17 cellular contexts compared by ENCODE assay signal in genomic region chr5:52863715-52864114, GRCh38.
DNase-seq lines count a peak whose midpoint lies in the region; ATAC-seq, FAIRE-seq and TF ChIP-seq lines count a peak whose summit lies in the region.
"Had no signal": no experiment of that assay in that cellular context is flagged by ENCODE, and none has a peak within 500 bp of the region (broad histone marks: within the 10 kb centered on the region; RNA-seq: fewer than 3 reads in every experiment).

No MANE protein-coding gene starts in this region.

- POLR2A ChIA-PET in HepG2 (lab: Yijun Ruan, JAX), result no interaction called here

- no TSS peak for BruUV-seq in HepG2 (replicated peaks; lab: Mats Ljungman, UMichigan)

- peaks cover 7% of the 10 kb centered on the region for H3K27me3 Mint-ChIP-seq in activated CD4-positive, alpha-beta T cell treated with anti-CD3 and anti-CD28 coated beads, Interleukin-2, amount 10 ng/mL, durations not matched to agents 24 days and 14 days

- no peaks in the 10 kb centered on the region for H3K79me2 ChIP-seq in HepG2 (ENCODE audit: insufficient read depth, low read length)

- intact Hi-C loops in HepG2 (cut with micrococcal nuclease; ENCODE audit: unreplicated experiment), result no loop called here
- intact Hi-C loops in activated CD4-positive, alpha-beta T cell treated with anti-CD3 and anti-CD28 coated beads, Interleukin-2, amount 10 ng/mL, durations not matched to agents 24 days and 14 days (cut with micrococcal nuclease), result no loop called here

- H3K9ac ChIP-seq in liver (ENCODE audit: low read depth in 1 of 2, low read length in 2 of 2) (no peak overlapping the region), HepG2 (ENCODE audit: insufficient read depth, low read depth, low read length) (no peak overlapping the region), rectal smooth muscle tissue (ENCODE audit: low read length) (no peak overlapping the region)

- WGBS in liver, result 57% methylated on average over 2 of the region's 2 CpGs
- 100% methylated on average over 2 of the region's 2 CpGs for WGBS in HepG2 (ENCODE audit: low lambda C conversion rate)

- no peak for TF ChIP-seq RAD21 in liver (IDR thresholded peaks at IDR 0.05)
- no peak for TF ChIP-seq RAD21 in HepG2 (CRISPR knock-in tag; IDR thresholded peaks at IDR 0.05)

- no peaks in the 10 kb centered on the region for H3K36me3 Mint-ChIP-seq in activated CD4-positive, alpha-beta T cell treated with anti-CD3 and anti-CD28 coated beads, Interleukin-2, amount 10 ng/mL, durations not matched to agents 24 days and 14 days (ENCODE audit: low read depth)

- H3K4me1 ChIP-seq in liver (ENCODE audit: control insufficient read depth in 4 of 4, insufficient read depth in 4 of 4, low read length in 3 of 4) (no peaks in the 10 kb centered on the region), HepG2 (ENCODE audit: insufficient read depth, low read length) (no peaks in the 10 kb centered on the region), rectal smooth muscle tissue (ENCODE audit: control insufficient read depth, insufficient read depth, low read length) (peaks cover 17% of the 10 kb centered on the region)
- H3K4me1 ChIP-seq: foreskin keratinocyte had no signal

- H4K20me1 ChIP-seq in HepG2 (ENCODE audit: insufficient read depth, low read length), result no peaks in the 10 kb centered on the region

- H3K9me3 Mint-ChIP-seq in activated CD4-positive, alpha-beta T cell treated with anti-CD3 and anti-CD28 coated beads, Interleukin-2, amount 10 ng/mL, durations not matched to agents 24 days and 14 days, result no peaks in the 10 kb centered on the region
- H3K9me3 Mint-ChIP-seq: T-helper 2 cell treated with Interferon-gamma antibody and Interleukin-4, amounts not matched to agents 5 μg/mL and 100 μg/mL, for 36 hours had no signal

- TF ChIP-seq EP300 in HepG2 (IDR thresholded peaks at IDR 0.05; ENCODE audit: low read depth in 2 of 2, low read length in 2 of 2) (no peak), HepG2 (CRISPR knock-in tag; IDR thresholded peaks at IDR 0.05; ENCODE audit: borderline replicate concordance) (no peak)

- H3K4me2 ChIP-seq in HepG2 (ENCODE audit: low read depth, low read length), result no peak overlapping the region

- H3K27me3 ChIP-seq in liver (ENCODE audit: control insufficient read depth in 4 of 4, insufficient read depth in 4 of 4, low read length in 3 of 4) (no peaks in the 10 kb centered on the region), HepG2 (ENCODE audit: control insufficient read depth in 1 of 2, insufficient read depth in 2 of 2, low read length in 2 of 2) (no peaks in the 10 kb centered on the region), rectal smooth muscle tissue (ENCODE audit: control insufficient read depth, insufficient read depth, low read length) (no peaks in the 10 kb centered on the region)
- H3K27me3 ChIP-seq: foreskin keratinocyte had no signal

- CTCF ChIA-PET in HepG2 (lab: Yijun Ruan, JAX; ENCODE audit: low intra/inter-chr PET ratio, low total read pairs), result no interaction called here

- no peak overlapping the region for H2AFZ ChIP-seq in HepG2 (ENCODE audit: low read length)

- DNase-seq in HepG2 (ENCODE audit: low spot score) (no peak), fibroblast of pulmonary artery (ENCODE audit: low read depth) (peak; percentile 23), hepatic stellate cell (ENCODE audit: low spot score) (no peak)
- no peak for DNase-seq in activated CD4-positive, alpha-beta T cell treated with anti-CD3 and anti-CD28 coated beads, Interleukin-2, amount 10 ng/mL, durations not matched to agents 24 days and 14 days
- no peak for DNase-seq in activated CD4-positive, CD25-positive, alpha-beta regulatory T cell treated with anti-CD3 and anti-CD28 coated beads, Interleukin-2, amount 50 U/mL, for 72 hours
- DNase-seq: activated CD4-positive, alpha-beta T cell treated with anti-CD3 and anti-CD28 coated beads, Interleukin-2, amount 50 U/mL, for 4 hours; amniotic stem cell; foreskin keratinocyte; Karpas-422; midbrain; NCI-H2029; NCI-H82; posterior cingulate gyrus had no signal

- H3K36me3 ChIP-seq in liver (ENCODE audit: control insufficient read depth in 4 of 4, insufficient read depth in 3 of 4, low read depth in 1 of 4, low read length in 3 of 4) (peaks cover 2 to 13% (median 8%) of the 10 kb centered on the region in 4 donors), HepG2 (replicated peaks in 1 of 2; ENCODE audit: control insufficient read depth in 1 of 2, insufficient read depth in 2 of 2, low read length in 2 of 2) (peaks cover 1 to 2% of the 10 kb centered on the region in 2 experiments; a peak in 1 of 5 replicates), rectal smooth muscle tissue (ENCODE audit: control insufficient read depth, insufficient read depth, low read length) (no peaks in the 10 kb centered on the region)

- TF ChIP-seq CTCF in liver (IDR thresholded peaks at IDR 0.05; ENCODE audit: low read depth, low read length, missing input control), result no peak
- TF ChIP-seq CTCF in HepG2 (CRISPR knock-in tag; IDR thresholded peaks at IDR 0.05), result no peak
- TF ChIP-seq CTCF in fibroblast of pulmonary artery (IDR thresholded peaks at IDR 0.05; ENCODE audit: low read length, missing control alignments), result no peak

- H3K9me3 ChIP-seq in liver (ENCODE audit: control insufficient read depth in 4 of 4, low read length in 3 of 4) (no peaks in the 10 kb centered on the region), HepG2 (ENCODE audit: low read length) (no peaks in the 10 kb centered on the region)

- H3K4me3 Mint-ChIP-seq in activated CD4-positive, alpha-beta T cell treated with anti-CD3 and anti-CD28 coated beads, Interleukin-2, amount 10 ng/mL, durations not matched to agents 24 days and 14 days, result no peak overlapping the region
- H3K4me3 Mint-ChIP-seq: T-helper 2 cell treated with Interferon-gamma antibody and Interleukin-4, amounts not matched to agents 5 μg/mL and 100 μg/mL, for 36 hours had no signal

- no peak overlapping the region for H3K27ac Mint-ChIP-seq in activated CD4-positive, alpha-beta T cell treated with anti-CD3 and anti-CD28 coated beads, Interleukin-2, amount 10 ng/mL, durations not matched to agents 24 days and 14 days
- H3K27ac Mint-ChIP-seq: T-helper 2 cell treated with Interferon-gamma antibody and Interleukin-4, amounts not matched to agents 5 μg/mL and 100 μg/mL, for 36 hours had no signal

- H3K27ac ChIP-seq in liver (ENCODE audit: low read depth in 1 of 2, low read length in 2 of 2) (peak overlapping the region; percentile 23 to 32), HepG2 (ENCODE audit: extremely low read length, insufficient read depth, low read length) (no peak overlapping the region), rectal smooth muscle tissue (ENCODE audit: low read depth, low read length) (peak overlapping the region; percentile 66)
- H3K27ac ChIP-seq: foreskin keratinocyte had no signal

- no peak overlapping the region for H3K4me3 ChIP-seq in liver (ENCODE audit: low read depth in 1 of 3, low read length in 3 of 3)
- H3K4me3 ChIP-seq in HepG2 (replicated peaks in 1 of 3; ENCODE audit: insufficient read depth in 1 of 3, low read depth in 2 of 3, low read length in 3 of 3), result no peak overlapping the region
- no peak overlapping the region for H3K4me3 ChIP-seq in fibroblast of pulmonary artery (replicated peaks; ENCODE audit: low read depth, low read length)
- no peak overlapping the region for H3K4me3 ChIP-seq in rectal smooth muscle tissue (ENCODE audit: low read length)

- no peak for ATAC-seq in HepG2
- no peak for ATAC-seq in GM19463 (IDR thresholded peaks at IDR 0.05; ENCODE audit: unreplicated experiment)
- ATAC-seq: foreskin keratinocyte had no signal

- no peaks in the 10 kb centered on the region for H3K4me1 Mint-ChIP-seq in activated CD4-positive, alpha-beta T cell treated with anti-CD3 and anti-CD28 coated beads, Interleukin-2, amount 10 ng/mL, durations not matched to agents 24 days and 14 days

- FAIRE-seq in HepG2 (lab: Jason Lieb, UNC), result no peak

- in situ Hi-C loops in HepG2 (cut with HindIII; ENCODE audit: extremely low pct_ligation_motif_present, low pct_unique_long_range_greater_than_20kb), result no loop called here

- TF ChIP-seq POLR2A in HepG2 (IDR thresholded peaks at IDR 0.05; ENCODE audit: insufficient read depth in 1 of 2, low read depth in 2 of 2, low read length in 2 of 2), result no peak

TF ChIP-seq in liver, 16 proteins besides CTCF, POLR2A, EP300 and RAD21:
- TF ChIP-seq FOXA2 (IDR thresholded peaks at IDR 0.05) (no peak), MAX (IDR thresholded peaks at IDR 0.05) (peak; percentile 7)

TF ChIP-seq in HepG2, 621 proteins besides CTCF, POLR2A, EP300 and RAD21 (continues in another document):
- no peak for TF ChIP-seq ZSCAN21 (CRISPR knock-in tag; IDR thresholded peaks at IDR 0.05; ENCODE audit: borderline replicate concordance)
- no peak for TF ChIP-seq MXI1 (IDR thresholded peaks at IDR 0.05; ENCODE audit: borderline replicate concordance, low read depth, low read length)
- no peak for TF ChIP-seq SMC3 (IDR thresholded peaks at IDR 0.05; ENCODE audit: low read length)
